ENCODE assay signal across 1 cellular context in genomic region chr2:176133366-176133765, GRCh38.
TF ChIP-seq lines count a peak whose summit lies in the region.

No MANE protein-coding gene starts in this region.

TF ChIP-seq in H1, 55 proteins besides CTCF, POLR2A, EP300 and RAD21:
- TF ChIP-seq SUZ12 (IDR thresholded peaks at IDR 0.05; ENCODE audit: low read length) = peak; percentile 12; the same call in 1 of the 2 replicates
- peak; percentile 65; the same call in 1 of the 2 replicates for TF ChIP-seq CBX8 (IDR thresholded peaks at IDR 0.05; ENCODE audit: borderline replicate concordance, low read depth, low read length)
- TF ChIP-seq CBX5 (IDR thresholded peaks at IDR 0.05; ENCODE audit: low read depth, low read length) = no peak
- TF ChIP-seq CREB1 (IDR thresholded peaks at IDR 0.05) = no peak
